ENCODE assay signal across 9 cellular contexts in genomic region chr4:13543648-13544555, GRCh38. TPM values are rescaled to one million over a fixed set of nuclear protein-coding genes. Genes with fewer than 3 reads are reported as not detected.
DNase-seq lines count a peak whose midpoint lies in the region; ATAC-seq and TF ChIP-seq lines count a peak whose summit lies in the region.
"Had no signal": no experiment of that assay in that cellular context is flagged by ENCODE, and none has a peak within 500 bp of the region (broad histone marks: within the 10 kb centered on the region; RNA-seq: fewer than 3 reads in every experiment).

TSS of gene NKX3-2 (minus strand) at chr4:13544508. CDS start at chr4:13544414, 94 bp downstream.

- intact Hi-C loops in activated CD4-positive, alpha-beta memory T cell treated with anti-CD3 and anti-CD28 coated beads for 36 hours (cut with micrococcal nuclease), result no loop called here
- intact Hi-C loops in left ventricle myocardium inferior (cut with micrococcal nuclease), result no loop called here

- CTCF ChIA-PET in activated CD4-positive, alpha-beta memory T cell treated with anti-CD3 and anti-CD28 coated beads for 36 hours (lab: Charles Lee), result interaction anchor here (0.9 to 1.2 kb wide), 2 partner anchors 17 to 18 kb away, joined by 3 to 4 read pairs; no protein-coding TSS in a partner anchor

- POLR2A ChIA-PET in activated CD4-positive, alpha-beta memory T cell treated with anti-CD3 and anti-CD28 coated beads for 36 hours (lab: Charles Lee), result interaction anchor here (2.8 kb wide), 1 partner anchor 19 kb away, joined by 8 read pairs; no protein-coding TSS in a partner anchor

- H3K36me3 Mint-ChIP-seq in activated CD4-positive, alpha-beta memory T cell treated with anti-CD3 and anti-CD28 coated beads for 36 hours, result peaks cover 10% of the 10 kb centered on the region

- peak within 1 kb of the TSS; percentile 72 for H3K4me3 ChIP-seq in left ventricle myocardium inferior
- peak within 1 kb of the TSS; percentile 56 for H3K4me3 ChIP-seq in retinal pigment epithelial cell (ENCODE audit: low read length)

- no peak for TF ChIP-seq CTCF in left ventricle myocardium inferior (IDR thresholded peaks at IDR 0.05; ENCODE audit: borderline replicate concordance)
- TF ChIP-seq CTCF in retinal pigment epithelial cell (conservative IDR thresholded peaks at IDR 0.05; ENCODE audit: low read depth, low read length), result no peak

- H3K9me3 Mint-ChIP-seq in activated CD4-positive, alpha-beta memory T cell treated with anti-CD3 and anti-CD28 coated beads for 36 hours, result no peaks in the 10 kb centered on the region

- no peak within 1 kb of the TSS for H3K27ac Mint-ChIP-seq in activated CD4-positive, alpha-beta memory T cell treated with anti-CD3 and anti-CD28 coated beads for 36 hours

- H3K27me3 Mint-ChIP-seq in activated CD4-positive, alpha-beta memory T cell treated with anti-CD3 and anti-CD28 coated beads for 36 hours, result peaks cover 64% of the 10 kb centered on the region

- no peaks in the 10 kb centered on the region for H3K9me3 ChIP-seq in left ventricle myocardium inferior (replicated peaks)

- peaks cover 100% of the 10 kb centered on the region for H3K27me3 ChIP-seq in left ventricle myocardium inferior (ENCODE audit: low read depth)

- no peaks in the 10 kb centered on the region for H3K36me3 ChIP-seq in left ventricle myocardium inferior

- peaks cover 45% of the 10 kb centered on the region for H3K4me1 Mint-ChIP-seq in activated CD4-positive, alpha-beta memory T cell treated with anti-CD3 and anti-CD28 coated beads for 36 hours (ENCODE audit: low read depth)

- H3K4me1 ChIP-seq in left ventricle myocardium inferior, result peaks cover 74% of the 10 kb centered on the region

- ATAC-seq in GM18502 (IDR thresholded peaks at IDR 0.05; ENCODE audit: poor library complexity, unreplicated experiment), result peak; percentile 15
- ATAC-seq in GM21423 (IDR thresholded peaks at IDR 0.05; ENCODE audit: unreplicated experiment), result no peak
- ATAC-seq in GM21367 (IDR thresholded peaks at IDR 0.05; ENCODE audit: unreplicated experiment), result no peak

- DNase-seq in AG08396 (ENCODE audit: low spot score), result peak; percentile 77
- no peak for DNase-seq in activated CD4-positive, alpha-beta memory T cell treated with anti-CD3 and anti-CD28 coated beads for 36 hours
- DNase-seq in left ventricle myocardium inferior, result no peak
- DNase-seq in retinal pigment epithelial cell (ENCODE audit: low read depth), result no peak
- DNase-seq in MV-4-11 (lab: John Stamatoyannopoulos, UW), result no peak

- peak within 1 kb of the TSS; percentile 74 for H3K4me3 Mint-ChIP-seq in activated CD4-positive, alpha-beta memory T cell treated with anti-CD3 and anti-CD28 coated beads for 36 hours

- H3K27ac ChIP-seq in left ventricle myocardium inferior (replicated peaks), result no peak within 1 kb of the TSS

RNA-seq across cellular contexts. Expression of gene NKX3-2, which starts in this region (rescaled TPM):
- total RNA-seq in activated CD4-positive, alpha-beta memory T cell treated with anti-CD3 and anti-CD28 coated beads for 36 hours, result not detected
- total RNA-seq in left ventricle myocardium inferior, result not detected
- total RNA-seq: renal cortical epithelial cell had no signal
